Comparison of ENCODE assay signal across 1 cellular context in the genomic region with DNA sequence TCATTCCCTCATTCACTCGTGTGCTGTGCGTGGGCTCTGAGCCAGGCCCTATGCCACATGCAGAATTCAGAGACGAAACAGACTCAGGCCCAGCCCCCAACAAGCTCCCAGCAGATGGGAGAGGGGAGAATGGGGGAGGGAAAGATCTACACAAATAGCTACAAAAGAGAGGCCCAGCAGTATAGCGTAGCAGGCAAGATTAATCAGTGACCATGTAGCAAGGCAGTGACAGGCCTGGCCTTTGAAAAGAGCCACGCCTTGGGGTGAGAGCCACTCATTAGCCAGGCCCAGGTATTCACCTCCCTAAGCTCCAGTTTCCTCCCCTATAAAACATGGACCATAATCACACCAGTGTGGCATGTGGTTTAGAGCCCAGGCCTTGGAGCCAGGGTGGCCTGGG.
TF ChIP-seq lines count a peak whose summit lies in the region.

No MANE protein-coding gene starts in this region.

TF ChIP-seq in GM23338, 12 proteins besides CTCF, POLR2A, EP300 and RAD21 (continued from another document):
- TF ChIP-seq ZNF462 (CRISPR knock-in tag; IDR thresholded peaks at IDR 0.05) (no peak), EZH2phosphoT487 (IDR thresholded peaks at IDR 0.05; ENCODE audit: unreplicated experiment) (no peak), POLR2AphosphoS5 (IDR thresholded peaks at IDR 0.05; ENCODE audit: low read depth) (no peak), ZNF114 (CRISPR knock-in tag; IDR thresholded peaks at IDR 0.05) (no peak), ETS1 (IDR thresholded peaks at IDR 0.05) (no peak), STAT1 (IDR thresholded peaks at IDR 0.05; ENCODE audit: unreplicated experiment) (no peak)
